ENCODE assay signal across 2 cellular contexts in genomic region chr17:8904201-8904600, GRCh38.
TF ChIP-seq lines count a peak whose summit lies in the region.

No MANE protein-coding gene starts in this region.

TF ChIP-seq in GM12878, 131 proteins besides CTCF, POLR2A, EP300 and RAD21:
- TF ChIP-seq KDM1A (IDR thresholded peaks at IDR 0.05; ENCODE audit: borderline replicate concordance) (no peak), RUNX3 (IDR thresholded peaks at IDR 0.05; ENCODE audit: low read length) (no peak), HDGF (IDR thresholded peaks at IDR 0.05) (no peak), CBX5 (IDR thresholded peaks at IDR 0.05; ENCODE audit: low read depth) (no peak), SMAD5 (IDR thresholded peaks at IDR 0.05; ENCODE audit: low read depth) (0 out of 2 replicates have a peak, but pooled peaks have one; percentile 23)

TF ChIP-seq in GM23338, 12 proteins besides CTCF, POLR2A, EP300 and RAD21:
- TF ChIP-seq CREB1 (CRISPR knock-in tag; IDR thresholded peaks at IDR 0.05; ENCODE audit: low read depth) (no peak), EZH2 (IDR thresholded peaks at IDR 0.05; ENCODE audit: low read depth, unreplicated experiment) (no peak), ZNF114 (CRISPR knock-in tag; IDR thresholded peaks at IDR 0.05) (no peak), ZNF331 (CRISPR knock-in tag; IDR thresholded peaks at IDR 0.05; ENCODE audit: low read depth) (no peak)
- TF ChIP-seq, protein P1, sequence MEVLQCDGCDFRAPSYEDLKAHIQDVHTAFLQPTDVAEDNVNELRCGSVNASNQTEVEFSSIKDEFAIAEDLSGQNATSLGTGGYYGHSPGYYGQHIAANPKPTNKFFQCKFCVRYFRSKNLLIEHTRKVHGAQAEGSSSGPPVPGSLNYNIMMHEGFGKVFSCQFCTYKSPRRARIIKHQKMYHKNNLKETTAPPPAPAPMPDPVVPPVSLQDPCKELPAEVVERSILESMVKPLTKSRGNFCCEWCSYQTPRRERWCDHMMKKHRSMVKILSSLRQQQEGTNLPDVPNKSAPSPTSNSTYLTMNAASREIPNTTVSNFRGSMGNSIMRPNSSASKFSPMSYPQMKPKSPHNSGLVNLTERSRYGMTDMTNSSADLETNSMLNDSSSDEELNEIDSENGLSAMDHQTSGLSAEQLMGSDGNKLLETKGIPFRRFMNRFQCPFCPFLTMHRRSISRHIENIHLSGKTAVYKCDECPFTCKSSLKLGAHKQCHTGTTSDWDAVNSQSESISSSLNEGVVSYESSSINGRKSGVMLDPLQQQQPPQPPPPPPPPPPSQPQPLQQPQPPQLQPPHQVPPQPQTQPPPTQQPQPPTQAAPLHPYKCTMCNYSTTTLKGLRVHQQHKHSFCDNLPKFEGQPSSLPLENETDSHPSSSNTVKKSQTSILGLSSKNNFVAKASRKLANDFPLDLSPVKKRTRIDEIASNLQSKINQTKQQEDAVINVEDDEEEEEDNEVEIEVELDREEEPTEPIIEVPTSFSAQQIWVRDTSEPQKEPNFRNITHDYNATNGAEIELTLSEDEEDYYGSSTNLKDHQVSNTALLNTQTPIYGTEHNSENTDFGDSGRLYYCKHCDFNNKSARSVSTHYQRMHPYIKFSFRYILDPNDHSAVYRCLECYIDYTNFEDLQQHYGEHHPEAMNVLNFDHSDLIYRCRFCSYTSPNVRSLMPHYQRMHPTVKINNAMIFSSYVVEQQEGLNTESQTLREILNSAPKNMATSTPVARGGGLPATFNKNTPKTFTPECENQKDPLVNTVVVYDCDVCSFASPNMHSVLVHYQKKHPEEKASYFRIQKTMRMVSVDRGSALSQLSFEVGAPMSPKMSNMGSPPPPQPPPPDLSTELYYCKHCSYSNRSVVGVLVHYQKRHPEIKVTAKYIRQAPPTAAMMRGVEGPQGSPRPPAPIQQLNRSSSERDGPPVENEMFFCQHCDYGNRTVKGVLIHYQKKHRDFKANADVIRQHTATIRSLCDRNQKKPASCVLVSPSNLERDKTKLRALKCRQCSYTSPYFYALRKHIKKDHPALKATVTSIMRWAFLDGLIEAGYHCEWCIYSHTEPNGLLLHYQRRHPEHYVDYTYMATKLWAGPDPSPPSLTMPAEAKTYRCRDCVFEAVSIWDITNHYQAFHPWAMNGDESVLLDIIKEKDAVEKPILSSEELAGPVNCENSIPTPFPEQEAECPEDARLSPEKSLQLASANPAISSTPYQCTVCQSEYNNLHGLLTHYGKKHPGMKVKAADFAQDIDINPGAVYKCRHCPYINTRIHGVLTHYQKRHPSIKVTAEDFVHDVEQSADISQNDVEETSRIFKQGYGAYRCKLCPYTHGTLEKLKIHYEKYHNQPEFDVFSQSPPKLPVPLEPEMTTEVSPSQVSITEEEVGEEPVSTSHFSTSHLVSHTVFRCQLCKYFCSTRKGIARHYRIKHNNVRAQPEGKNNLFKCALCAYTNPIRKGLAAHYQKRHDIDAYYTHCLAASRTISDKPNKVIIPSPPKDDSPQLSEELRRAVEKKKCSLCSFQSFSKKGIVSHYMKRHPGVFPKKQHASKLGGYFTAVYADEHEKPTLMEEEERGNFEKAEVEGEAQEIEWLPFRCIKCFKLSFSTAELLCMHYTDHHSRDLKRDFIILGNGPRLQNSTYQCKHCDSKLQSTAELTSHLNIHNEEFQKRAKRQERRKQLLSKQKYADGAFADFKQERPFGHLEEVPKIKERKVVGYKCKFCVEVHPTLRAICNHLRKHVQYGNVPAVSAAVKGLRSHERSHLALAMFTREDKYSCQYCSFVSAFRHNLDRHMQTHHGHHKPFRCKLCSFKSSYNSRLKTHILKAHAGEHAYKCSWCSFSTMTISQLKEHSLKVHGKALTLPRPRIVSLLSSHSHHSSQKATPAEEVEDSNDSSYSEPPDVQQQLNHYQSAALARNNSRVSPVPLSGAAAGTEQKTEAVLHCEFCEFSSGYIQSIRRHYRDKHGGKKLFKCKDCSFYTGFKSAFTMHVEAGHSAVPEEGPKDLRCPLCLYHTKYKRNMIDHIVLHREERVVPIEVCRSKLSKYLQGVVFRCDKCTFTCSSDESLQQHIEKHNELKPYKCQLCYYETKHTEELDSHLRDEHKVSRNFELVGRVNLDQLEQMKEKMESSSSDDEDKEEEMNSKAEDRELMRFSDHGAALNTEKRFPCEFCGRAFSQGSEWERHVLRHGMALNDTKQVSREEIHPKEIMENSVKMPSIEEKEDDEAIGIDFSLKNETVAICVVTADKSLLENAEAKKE (CRISPR knock-in tag; IDR thresholded peaks at IDR 0.05) = no peak
